Comparison of ENCODE assay signal across 23 cellular contexts in the genomic region with DNA sequence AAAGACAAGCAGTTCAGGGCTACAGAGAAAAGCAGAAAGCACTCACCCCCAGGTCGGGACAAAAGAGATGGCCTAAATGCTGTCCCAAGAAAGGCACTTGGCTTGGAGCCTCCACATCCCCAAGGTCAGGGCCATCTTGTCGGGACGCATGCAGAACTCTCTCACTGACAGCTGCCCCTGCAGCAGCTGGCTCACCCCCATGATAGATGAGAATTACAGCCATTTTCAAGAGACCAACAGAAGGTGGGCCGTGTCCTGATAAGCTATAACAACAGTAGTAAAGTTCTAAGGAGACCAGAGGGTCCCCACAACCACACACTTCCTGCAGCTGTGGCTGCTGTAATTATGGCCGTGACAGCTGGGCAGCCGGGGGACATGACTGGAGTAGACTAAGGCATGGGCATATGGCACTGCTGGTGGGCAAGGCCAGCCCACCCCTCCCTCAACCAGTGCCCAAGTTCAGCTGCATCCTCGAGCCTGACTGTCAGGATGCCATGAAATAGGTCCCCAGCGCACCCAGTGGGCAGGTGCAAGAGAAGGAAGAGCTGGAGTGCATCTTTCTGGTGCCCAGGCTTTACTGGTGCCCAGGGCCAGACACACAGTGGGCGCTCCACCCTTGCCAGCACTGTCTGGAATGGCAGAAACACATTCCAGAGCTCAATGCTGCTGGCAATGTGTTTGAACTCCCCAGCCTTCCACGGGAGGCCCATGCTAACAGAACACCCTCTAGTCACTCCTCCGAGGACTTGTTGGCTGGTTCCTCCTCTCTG.
DNase-seq lines count a peak whose midpoint lies in the region; ATAC-seq and TF ChIP-seq lines count a peak whose summit lies in the region.
"Had no signal": no experiment of that assay in that cellular context is flagged by ENCODE, and none has a peak within 500 bp of the region (broad histone marks: within the 10 kb centered on the region; RNA-seq: fewer than 3 reads in every experiment).

No MANE protein-coding gene starts in this region.

- H3K27me3 Mint-ChIP-seq in nephron (ENCODE audit: low read depth), result no peaks in the 10 kb centered on the region
- H3K27me3 Mint-ChIP-seq: CD8-positive, alpha-beta memory T cell had no signal

- no peaks in the 10 kb centered on the region for H3K36me3 Mint-ChIP-seq in nephron (ENCODE audit: low read depth)
- H3K36me3 Mint-ChIP-seq: CD8-positive, alpha-beta memory T cell had no signal

- no peaks in the 10 kb centered on the region for H3K36me3 ChIP-seq in esophagus muscularis mucosa
- no peaks in the 10 kb centered on the region for H3K36me3 ChIP-seq in upper lobe of right lung
- H3K36me3 ChIP-seq: HAP-1 had no signal

- no peak overlapping the region for H3K4me3 ChIP-seq in esophagus muscularis mucosa
- no peak overlapping the region for H3K4me3 ChIP-seq in upper lobe of right lung
- H3K4me3 ChIP-seq: GM23338, HAP-1, PC-9 had no signal

- TF ChIP-seq POLR2A in esophagus muscularis mucosa (IDR thresholded peaks at IDR 0.05; ENCODE audit: low read depth), result no peak

- peaks cover 53% of the 10 kb centered on the region for H3K4me1 Mint-ChIP-seq in nephron

- peaks cover 0 to 12% (median 5%) of the 10 kb centered on the region in 4 donors for H3K4me1 ChIP-seq in esophagus muscularis mucosa
- H3K4me1 ChIP-seq in upper lobe of right lung, result peaks cover 17% of the 10 kb centered on the region
- H3K4me1 ChIP-seq: HAP-1 had no signal

- 84% methylated on average over 6 of the region's 11 CpGs for WGBS in esophagus muscularis mucosa

- DNase-seq in Right ventricle myocardium superior (no peak), left cardiac atrium (no peak), esophagus muscularis mucosa (ENCODE audit: extremely low spot score) (peak; percentile 89), upper lobe of right lung (no peak), pons (ENCODE audit: low spot score) (no peak)
- DNase-seq in activated CD4-positive, alpha-beta T cell treated with anti-CD3 and anti-CD28 coated beads for 1 hour, result no peak
- DNase-seq: 8988T; Calu3; CD8-positive, alpha-beta memory T cell; DMS153; KBM-7; NCI-H1092 treated with DMSO at 0.1 percent for 48 hours; NCI-H1436 treated with DMSO at 0.1 percent for 48 hours; NCI-H1930; NCI-H2227 treated with DMSO at 0.1 percent for 48 hours; NCI-H510A; NCI-H748 treated with DMSO at 0.1 percent for 48 hours; PC-9; RPMI8226 had no signal

- H3K9me3 ChIP-seq in esophagus muscularis mucosa, result no peaks in the 10 kb centered on the region
- no peaks in the 10 kb centered on the region for H3K9me3 ChIP-seq in upper lobe of right lung
- H3K9me3 ChIP-seq: HAP-1 had no signal

- ATAC-seq in Right ventricle myocardium superior (ENCODE audit: poor library complexity) (peak; percentile 21), left cardiac atrium (no peak), upper lobe of right lung (peak; percentile 7)
- ATAC-seq: GM23338 had no signal

- H3K4me3 Mint-ChIP-seq in nephron, result no peak overlapping the region
- H3K4me3 Mint-ChIP-seq: CD8-positive, alpha-beta memory T cell; GM23338 had no signal

- intact Hi-C loops in Right ventricle myocardium superior (cut with DNase I), result no loop called here
- intact Hi-C loops in left cardiac atrium (cut with DNase I), result no loop called here
- intact Hi-C loops in esophagus muscularis mucosa (cut with DNase I), result no loop called here
- intact Hi-C loops in upper lobe of right lung (cut with DNase I), result no loop called here

- peak overlapping the region; percentile 74 to 88 (median 77) for H3K27ac Mint-ChIP-seq in nephron
- H3K27ac Mint-ChIP-seq: CD8-positive, alpha-beta memory T cell; GM23338 had no signal

- H3K27me3 ChIP-seq in esophagus muscularis mucosa (no peaks in the 10 kb centered on the region), upper lobe of right lung (no peaks in the 10 kb centered on the region)

- TF ChIP-seq EP300 in esophagus muscularis mucosa (IDR thresholded peaks at IDR 0.05), result no peak

- H3K9me3 Mint-ChIP-seq in nephron, result no peaks in the 10 kb centered on the region
- H3K9me3 Mint-ChIP-seq: GM23338 had no signal

- TF ChIP-seq CTCF in esophagus muscularis mucosa (IDR thresholded peaks at IDR 0.05), result no peak
- no peak for TF ChIP-seq CTCF in nephron (IDR thresholded peaks at IDR 0.05; ENCODE audit: unreplicated experiment in 3 of 3)
- TF ChIP-seq CTCF in upper lobe of right lung (IDR thresholded peaks at IDR 0.05), result no peak

- no peak overlapping the region for H3K27ac ChIP-seq in esophagus muscularis mucosa (replicated peaks in 1 of 4)
- H3K27ac ChIP-seq in upper lobe of right lung, result no peak overlapping the region
- H3K27ac ChIP-seq: C4-2B, PC-9 had no signal

Comparison
In these comparisons a context has a peak if more than half of its experiments do, and no peak if none do; other contexts are left out.
1. ATAC-seq: peak in Right ventricle myocardium superior (single experiment) and upper lobe of right lung (single experiment); none in left cardiac atrium (0 of 2).